Comparison of ENCODE assay signal across 19 cellular contexts in the genomic region with DNA sequence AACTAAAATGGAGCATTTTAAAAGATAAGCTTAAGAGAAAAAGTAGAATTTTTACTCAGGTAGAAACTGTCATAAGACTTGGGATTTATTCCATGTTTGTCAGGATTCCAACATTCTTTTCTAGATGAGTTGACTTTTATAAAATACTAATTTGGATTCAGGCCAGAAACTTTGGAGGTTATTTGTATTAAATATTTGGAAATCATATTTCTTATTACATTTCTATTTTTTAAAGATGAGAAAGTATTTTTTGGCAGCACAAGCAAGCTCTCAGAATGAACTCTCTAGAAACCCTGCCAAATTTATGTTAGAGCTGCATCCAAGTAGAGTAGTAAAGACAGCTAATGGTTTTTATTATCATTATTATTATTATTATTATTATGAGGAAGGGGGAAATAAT.
"Had no signal": no experiment of that assay in that cellular context is flagged by ENCODE, and none has a peak within 500 bp of the region (broad histone marks: within the 10 kb centered on the region; RNA-seq: fewer than 3 reads in every experiment).

No MANE protein-coding gene starts in this region.

- H3K9me3 Mint-ChIP-seq: activated CD8-positive, alpha-beta T cell treated with anti-CD3 and anti-CD28 coated beads for 36 hours; activated naive CD4-positive, alpha-beta T cell treated with anti-CD3 and anti-CD28 coated beads, Interleukin-2, amount 50 U/mL, for 72 hours; stimulated activated memory B cell treated with anti-CD40 and anti-IgM and Interleukin-4, amounts not matched to agents 10 μg/mL and 1 μg/mL and 100 μg/mL, for 72 hours had no signal

- ATAC-seq: activated CD8-positive, alpha-beta T cell treated with anti-CD3 and anti-CD28 coated beads for 36 hours; activated naive CD4-positive, alpha-beta T cell treated with anti-CD3 and anti-CD28 coated beads, Interleukin-2, amount 50 U/mL, for 72 hours; esophagus mucosa; stimulated activated memory B cell treated with anti-CD40 and anti-IgM and Interleukin-4, amounts not matched to agents 10 μg/mL and 1 μg/mL and 100 μg/mL, for 72 hours; WTC11 had no signal

- H3K9me3 ChIP-seq: tibial artery, vagina had no signal

- H3K36me3 Mint-ChIP-seq: activated naive CD4-positive, alpha-beta T cell treated with anti-CD3 and anti-CD28 coated beads, Interleukin-2, amount 50 U/mL, for 72 hours; neural progenitor cell; stimulated activated memory B cell treated with anti-CD40 and anti-IgM and Interleukin-4, amounts not matched to agents 10 μg/mL and 1 μg/mL and 100 μg/mL, for 72 hours; WTC11 had no signal

- H3K27me3 ChIP-seq: brain microvascular endothelial cell, neural progenitor cell, tibial artery, vagina had no signal

- H3K27ac Mint-ChIP-seq: activated CD8-positive, alpha-beta T cell treated with anti-CD3 and anti-CD28 coated beads for 36 hours; activated naive CD4-positive, alpha-beta T cell treated with anti-CD3 and anti-CD28 coated beads, Interleukin-2, amount 50 U/mL, for 72 hours; neural progenitor cell; stimulated activated memory B cell treated with anti-CD40 and anti-IgM and Interleukin-4, amounts not matched to agents 10 μg/mL and 1 μg/mL and 100 μg/mL, for 72 hours; WTC11 had no signal

- H3K4me3 Mint-ChIP-seq: activated CD8-positive, alpha-beta T cell treated with anti-CD3 and anti-CD28 coated beads for 36 hours; neural progenitor cell; stimulated activated memory B cell treated with anti-CD40 and anti-IgM and Interleukin-4, amounts not matched to agents 10 μg/mL and 1 μg/mL and 100 μg/mL, for 72 hours; WTC11 had no signal

- H3K27ac ChIP-seq: brain microvascular endothelial cell, neural progenitor cell, parathyroid adenoma, vagina had no signal

- H3K4me1 ChIP-seq: neural progenitor cell, parathyroid adenoma, vagina had no signal

- H3K36me3 ChIP-seq: brain microvascular endothelial cell, neural progenitor cell, tibial artery, vagina had no signal

- DNase-seq: activated CD4-positive, alpha-beta T cell treated with anti-CD3 and anti-CD28 coated beads for 4 hours; activated CD8-positive, alpha-beta memory T cell treated with anti-CD3 and anti-CD28 coated beads, Interleukin-2, amount 50 U/mL, for 4 hours; activated CD8-positive, alpha-beta T cell treated with anti-CD3 and anti-CD28 coated beads for 36 hours; activated effector memory CD4-positive, alpha-beta T cell treated with anti-CD3 and anti-CD28 coated beads, Interleukin-2, amount 50 U/mL, for 16 hours; activated T-cell treated with anti-CD3 and anti-CD28 coated beads, Interleukin-2, amount 50 U/mL, for 48 hours; amygdala; brain microvascular endothelial cell; cerebellar nuclear complex; foreskin melanocyte; stimulated activated CD4-positive, alpha-beta T cell treated with anti-CD3 and anti-CD28 coated beads, Interleukin-2, amount 100 ng/mL, for 48 hours; T-helper 2 cell; tibial artery had no signal

- H3K4me1 Mint-ChIP-seq: neural progenitor cell had no signal

- H3K27me3 Mint-ChIP-seq: stimulated activated memory B cell treated with anti-CD40 and anti-IgM and Interleukin-4, amounts not matched to agents 10 μg/mL and 1 μg/mL and 100 μg/mL, for 72 hours had no signal

- H3K4me3 ChIP-seq: neural progenitor cell, tibial artery, vagina had no signal
